ENCODE assay signal across 1 cellular context in genomic region chr9:108049671-108050494, GRCh38.
TF ChIP-seq lines count a peak whose summit lies in the region.

No MANE protein-coding gene starts in this region.

TF ChIP-seq in endothelial cell of umbilical vein, 7 proteins besides CTCF, POLR2A, EP300 and RAD21:
- TF ChIP-seq FOS (IDR thresholded peaks at IDR 0.05; ENCODE audit: borderline replicate concordance, insufficient read depth, low read length), result no peak
